In genomic region chr17:28384281-28385036, GRCh38 we compare ENCODE assay signal across 8 cellular contexts. TPM values are rescaled to one million over a fixed set of nuclear protein-coding genes. Genes with fewer than 3 reads are reported as not detected.
DNase-seq lines count a peak whose midpoint lies in the region; ATAC-seq, FAIRE-seq and TF ChIP-seq lines count a peak whose summit lies in the region.

No MANE protein-coding gene starts in this region.

- peaks cover 0 to 2% of the 10 kb centered on the region in 2 experiments for H3K36me3 ChIP-seq in endothelial cell of umbilical vein (ENCODE audit: control insufficient read depth in 2 of 2, extremely low read depth in 1 of 2, insufficient read depth in 2 of 2, low read length in 2 of 2)
- peaks cover 18 to 61% (median 25%) of the 10 kb centered on the region in 3 donors for H3K36me3 ChIP-seq in tibial artery

- no peaks in the 10 kb centered on the region for H4K20me1 ChIP-seq in endothelial cell of umbilical vein (replicated peaks; ENCODE audit: control insufficient read depth, extremely low read depth, insufficient read depth, low read length)

- no peak; the same call in 1 of the 2 replicates for TF ChIP-seq RAD21 in Ishikawa (IDR thresholded peaks at IDR 0.05; ENCODE audit: low read depth)

- H3K9me1 ChIP-seq in endothelial cell of umbilical vein (replicated peaks; ENCODE audit: control insufficient read depth, extremely low read depth, insufficient read depth, low read length): no peaks in the 10 kb centered on the region

- POLR2A ChIA-PET in endothelial cell of umbilical vein (lab: Charles Lee): no interaction called here

- H3K4me1 ChIP-seq in endothelial cell of umbilical vein (ENCODE audit: control insufficient read depth, extremely low read depth, insufficient read depth, low read length) (peaks cover 14% of the 10 kb centered on the region), tibial artery (peaks cover 0 to 4% (median 0%) of the 10 kb centered on the region in 4 donors)

- peak; percentile 26; the same call in 1 of the 2 replicates for TF ChIP-seq EP300 in Ishikawa (IDR thresholded peaks at IDR 0.05; ENCODE audit: borderline replicate concordance)

- H3K4me2 ChIP-seq in endothelial cell of umbilical vein (ENCODE audit: insufficient read depth, low read length): peak overlapping the region; percentile 32

- no peak for FAIRE-seq in endothelial cell of umbilical vein (lab: Jason Lieb, UNC)

- CTCF ChIA-PET in endothelial cell of umbilical vein (lab: Charles Lee): interaction anchor here (0.8 to 2.7 kb wide), 6 partner anchors 10 to 51 kb away, joined by 3 to 11 read pairs (median 4); partner anchors contain the start of genes TNFAIP1 and VTN

- H3K27ac ChIP-seq in endothelial cell of umbilical vein (ENCODE audit: insufficient read depth, low read depth, low read length): no peak overlapping the region
- H3K27ac ChIP-seq in tibial artery: no peak overlapping the region

- ATAC-seq in omental fat pad (ENCODE audit: low FRiP score) (peak; percentile 88), GM19452 (IDR thresholded peaks at IDR 0.05; ENCODE audit: unreplicated experiment) (no peak)

- H3K9me3 ChIP-seq in endothelial cell of umbilical vein (replicated peaks; ENCODE audit: control insufficient read depth, insufficient read depth, low read length) (no peaks in the 10 kb centered on the region), tibial artery (no peaks in the 10 kb centered on the region)

- DNase-seq in activated CD4-positive, alpha-beta T cell treated with anti-CD3 and anti-CD28 coated beads, Interleukin-2, amount 50 U/mL, for 24 hours (ENCODE audit: low read depth in 1 of 2, low spot score in 1 of 2): peak; percentile 41 to 44
- DNase-seq in endothelial cell of umbilical vein (ENCODE audit: low read depth, low spot score): peak; percentile 25
- no peak for DNase-seq in omental fat pad (ENCODE audit: low spot score)
- peak; percentile 49 to 80 for DNase-seq in tibial artery
- DNase-seq in SKM-1 treated with dmso at 0.1 percent for 144 hours (lab: John Stamatoyannopoulos, UW; ENCODE audit: unreplicated experiment): no peak

- intact Hi-C loops in endothelial cell of umbilical vein (cut with micrococcal nuclease) (no loop called here), tibial artery (cut with DNase I; ENCODE audit: low total_unique reads) (no loop called here)

- H3K9ac ChIP-seq in endothelial cell of umbilical vein (replicated peaks; ENCODE audit: extremely low read depth, insufficient read depth, low read length): no peak overlapping the region

- dilution Hi-C loops in endothelial cell of umbilical vein (cut with MboI; ENCODE audit: extremely low pct_ligation_motif_present, low sequenced_read_pairs): no loop called here

- H3K27me3 ChIP-seq in endothelial cell of umbilical vein (ENCODE audit: control insufficient read depth in 2 of 2, insufficient read depth in 2 of 2, low read length in 2 of 2): peaks cover 15 to 17% of the 10 kb centered on the region in 2 experiments
- H3K27me3 ChIP-seq in tibial artery: no peaks in the 10 kb centered on the region

- H2AFZ ChIP-seq in endothelial cell of umbilical vein (ENCODE audit: low read depth, low read length): peak overlapping the region; percentile 53

- peak; percentile 55 for TF ChIP-seq POLR2A in GM19193 (IDR thresholded peaks at IDR 0.05; ENCODE audit: extremely low read depth, insufficient read depth, insufficient read length)
- TF ChIP-seq POLR2A in endothelial cell of umbilical vein (IDR thresholded peaks at IDR 0.05; ENCODE audit: low read depth, low read length): no peak

- TF ChIP-seq CTCF in endothelial cell of umbilical vein (IDR thresholded peaks at IDR 0.05; ENCODE audit: extremely low read depth in 1 of 2, insufficient read depth in 1 of 2, low read depth in 1 of 2, low read length in 2 of 2): no peak
- no peak for TF ChIP-seq CTCF in omental fat pad (IDR thresholded peaks at IDR 0.05)
- no peak for TF ChIP-seq CTCF in tibial artery (IDR thresholded peaks at IDR 0.05)

- no TSS peak for BruUV-seq in endothelial cell of umbilical vein (replicated peaks; lab: Mats Ljungman, UMichigan)

- H3K79me2 ChIP-seq in endothelial cell of umbilical vein (ENCODE audit: control insufficient read depth, insufficient read depth, low read length): no peaks in the 10 kb centered on the region

- H3K4me3 ChIP-seq in endothelial cell of umbilical vein (replicated peaks in 1 of 3; ENCODE audit: insufficient read depth in 1 of 3, low read depth in 1 of 3, low read length in 3 of 3) (peak overlapping the region in 2 of 3 experiments; percentile 12 to 38), tibial artery (peak overlapping the region; percentile 40 to 51)

TF ChIP-seq in Ishikawa, 13 proteins besides CTCF, POLR2A, EP300 and RAD21 (continues in another document):
- TF ChIP-seq ZBTB7A (IDR thresholded peaks at IDR 0.05; ENCODE audit: low read depth): no peak; the same call in 1 of the 2 replicates
- TF ChIP-seq USF1 (IDR thresholded peaks at IDR 0.05): no peak; the same call in 1 of the 2 replicates

TF ChIP-seq in endothelial cell of umbilical vein, 7 proteins besides CTCF, POLR2A, EP300 and RAD21:
- no peak for TF ChIP-seq MYC (IDR thresholded peaks at IDR 0.05; ENCODE audit: low read depth, low read length)
- peak; percentile 59 for TF ChIP-seq EZH2 (IDR thresholded peaks at IDR 0.05; ENCODE audit: borderline replicate concordance, low read depth, low read length, severe bottlenecking)
- no peak for TF ChIP-seq MAX (IDR thresholded peaks at IDR 0.05; ENCODE audit: insufficient read depth, insufficient read length)
- no peak for TF ChIP-seq JUN (IDR thresholded peaks at IDR 0.05; ENCODE audit: borderline replicate concordance, insufficient read depth, insufficient read length, low read depth)

RNA-seq across cellular contexts. Expression of gene SARM1, which starts 13.0 kb away (rescaled TPM):
- 4.6 and 7.0 TPM in 2 replicates for total RNA-seq in endothelial cell of umbilical vein
- 5.6 and 7.0 TPM in 2 replicates for polyA plus RNA-seq in endothelial cell of umbilical vein
- 5.0 and 5.3 TPM in 2 replicates for polyA plus RNA-seq in endothelial cell of umbilical vein (2011; cell fraction: cytosol; rRNA removed)
- polyA plus RNA-seq in endothelial cell of umbilical vein (2011; cell fraction: nucleus; rRNA removed): 15.8 and 17.6 TPM in 2 replicates
- 3.9 and 5.7 TPM in 2 replicates for polyA plus RNA-seq in endothelial cell of umbilical vein (2012)
- polyA minus RNA-seq in endothelial cell of umbilical vein: 9.7 and 14.9 TPM in 2 replicates
- 4.3 TPM for polyA minus RNA-seq in endothelial cell of umbilical vein (2011; cell fraction: cytosol; rRNA and poly(A)+ RNA removed)
- polyA minus RNA-seq in endothelial cell of umbilical vein (2011; cell fraction: nucleus; rRNA and poly(A)+ RNA removed): 7.5 and 9.3 TPM in 2 replicates
- 10 to 100 TPM in 3 of 4 donors, 1 to 10 TPM in 1; 8.5 to 13.1 (median 12.3) TPM for total RNA-seq in omental fat pad

RNA-seq across cellular contexts. Expression of gene VTN, which starts 14.4 kb away (rescaled TPM):
- total RNA-seq in endothelial cell of umbilical vein: not detected in 2 replicates
- 0.68 and 1.1 TPM in 2 replicates for polyA plus RNA-seq in endothelial cell of umbilical vein
- polyA plus RNA-seq in endothelial cell of umbilical vein (2011; cell fraction: cytosol; rRNA removed): 0.26 and 0.55 TPM in 2 replicates
- 0.68 and 0.77 TPM in 2 replicates for polyA plus RNA-seq in endothelial cell of umbilical vein (2011; cell fraction: nucleus; rRNA removed)
- 0.31 and 0.40 TPM in 2 replicates for polyA plus RNA-seq in endothelial cell of umbilical vein (2012)
- polyA minus RNA-seq in endothelial cell of umbilical vein: 0.34 TPM in 1 of 2 replicates, not detected in the other
- polyA minus RNA-seq in endothelial cell of umbilical vein (2011; cell fraction: cytosol; rRNA and poly(A)+ RNA removed): 16.3 TPM
- polyA minus RNA-seq in endothelial cell of umbilical vein (2011; cell fraction: nucleus; rRNA and poly(A)+ RNA removed): 0.34 TPM in 1 of 2 replicates, not detected in the other
- total RNA-seq in omental fat pad: 10 to 100 TPM in 2 of 4 donors, 1 to 10 TPM in 2; 3.2 to 82.4 (median 14.7) TPM

RNA-seq across cellular contexts. Expression of gene SEBOX, which starts 19.5 kb away (rescaled TPM):
- total RNA-seq in endothelial cell of umbilical vein: not detected in 2 replicates
- not detected in 2 replicates for polyA plus RNA-seq in endothelial cell of umbilical vein
- polyA plus RNA-seq in endothelial cell of umbilical vein (2011; cell fraction: cytosol; rRNA removed): not detected in 2 replicates
- not detected in 2 replicates for polyA plus RNA-seq in endothelial cell of umbilical vein (2011; cell fraction: nucleus; rRNA removed)
- not detected in 2 replicates for polyA plus RNA-seq in endothelial cell of umbilical vein (2012)
- not detected in 2 replicates for polyA minus RNA-seq in endothelial cell of umbilical vein
- not detected for polyA minus RNA-seq in endothelial cell of umbilical vein (2011; cell fraction: cytosol; rRNA and poly(A)+ RNA removed)
- not detected in 2 replicates for polyA minus RNA-seq in endothelial cell of umbilical vein (2011; cell fraction: nucleus; rRNA and poly(A)+ RNA removed)
- total RNA-seq in omental fat pad: not detected

RNA-seq across cellular contexts. Expression of gene SLC46A1, which starts 21.6 kb away (rescaled TPM):
- 1.8 and 4.1 TPM in 2 replicates for total RNA-seq in endothelial cell of umbilical vein
- 2.2 and 2.6 TPM in 2 replicates for polyA plus RNA-seq in endothelial cell of umbilical vein
- polyA plus RNA-seq in endothelial cell of umbilical vein (2011; cell fraction: cytosol; rRNA removed): 1.7 and 2.0 TPM in 2 replicates
- polyA plus RNA-seq in endothelial cell of umbilical vein (2011; cell fraction: nucleus; rRNA removed): 1.4 and 2.9 TPM in 2 replicates
- 3.9 and 4.2 TPM in 2 replicates for polyA plus RNA-seq in endothelial cell of umbilical vein (2012)
- polyA minus RNA-seq in endothelial cell of umbilical vein: 3.9 and 4.3 TPM in 2 replicates
- 15.4 TPM for polyA minus RNA-seq in endothelial cell of umbilical vein (2011; cell fraction: cytosol; rRNA and poly(A)+ RNA removed)
- polyA minus RNA-seq in endothelial cell of umbilical vein (2011; cell fraction: nucleus; rRNA and poly(A)+ RNA removed): 1.3 and 3.6 TPM in 2 replicates
- 10 to 100 TPM; 11.3 to 16.9 (median 12.9) TPM for total RNA-seq in omental fat pad

RNA-seq across cellular contexts. Expression of gene POLDIP2, which starts 27.1 kb away (rescaled TPM):
- 81.0 and 85.2 TPM in 2 replicates for total RNA-seq in endothelial cell of umbilical vein
- 82.6 and 90.3 TPM in 2 replicates for polyA plus RNA-seq in endothelial cell of umbilical vein
- 82.3 and 91.8 TPM in 2 replicates for polyA plus RNA-seq in endothelial cell of umbilical vein (2011; cell fraction: cytosol; rRNA removed)
- 47.2 and 50.1 TPM in 2 replicates for polyA plus RNA-seq in endothelial cell of umbilical vein (2011; cell fraction: nucleus; rRNA removed)
- polyA plus RNA-seq in endothelial cell of umbilical vein (2012): 95.9 and 115 TPM in 2 replicates
- polyA minus RNA-seq in endothelial cell of umbilical vein: 77.3 and 80.7 TPM in 2 replicates
- polyA minus RNA-seq in endothelial cell of umbilical vein (2011; cell fraction: cytosol; rRNA and poly(A)+ RNA removed): 86.2 TPM
- polyA minus RNA-seq in endothelial cell of umbilical vein (2011; cell fraction: nucleus; rRNA and poly(A)+ RNA removed): 16.5 and 17.9 TPM in 2 replicates
- 10 to 100 TPM; 62.7 to 86.0 (median 72.4) TPM for total RNA-seq in omental fat pad

Comparison
In these comparisons a context has a peak if more than half of its experiments do, and no peak if none do; other contexts are left out.
1. DNase-seq: peak in activated CD4-positive, alpha-beta T cell treated with anti-CD3 and anti-CD28 coated beads, Interleukin-2, amount 50 U/mL, for 24 hours (2 of 2), endothelial cell of umbilical vein (single experiment) and tibial artery (2 of 2); none in omental fat pad (single experiment) and SKM-1 treated with dmso at 0.1 percent for 144 hours (single experiment).